ENCODE assay signal across 18 cellular contexts in the genomic region with DNA sequence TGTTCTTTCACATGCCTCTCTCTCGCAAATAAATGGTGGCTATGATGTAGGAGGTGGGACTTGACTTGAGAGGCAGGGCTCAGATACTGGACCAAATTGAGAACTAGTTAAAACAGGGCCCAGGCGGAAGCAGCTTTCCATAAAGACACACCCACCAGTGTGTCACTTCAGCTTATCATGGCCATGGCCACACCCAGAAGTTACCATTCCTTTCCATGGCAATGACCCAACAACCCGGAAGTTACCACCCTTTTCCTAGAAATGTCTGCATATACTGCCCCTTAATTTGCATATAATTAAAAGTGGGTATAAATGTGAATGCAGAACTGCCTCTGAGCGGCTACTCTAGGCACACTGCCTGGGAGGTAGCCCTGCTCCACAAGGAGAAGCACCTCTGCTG.
DNase-seq lines count a peak whose midpoint lies in the region; ATAC-seq and TF ChIP-seq lines count a peak whose summit lies in the region.
"Had no signal": no experiment of that assay in that cellular context is flagged by ENCODE, and none has a peak within 500 bp of the region (broad histone marks: within the 10 kb centered on the region; RNA-seq: fewer than 3 reads in every experiment).

No MANE protein-coding gene starts in this region.

- H3K9me2 ChIP-seq in GM23338 (ENCODE audit: insufficient read depth): no peaks in the 10 kb centered on the region; the same call in 1 of the 2 replicates
- no peaks in the 10 kb centered on the region for H3K9me2 ChIP-seq in hepatocyte (replicated peaks; ENCODE audit: insufficient read depth)
- H3K9me2 ChIP-seq in OCI-LY7 (ENCODE audit: insufficient read depth, low read length): no peaks in the 10 kb centered on the region

- CTCF ChIA-PET in OCI-LY7 (lab: Charles Lee; ENCODE audit: unreplicated experiment): no interaction called here

- H3K36me3 Mint-ChIP-seq in GM23338 (ENCODE audit: low read depth) (peaks cover 26% of the 10 kb centered on the region; the same call in 2 of the 3 replicates), glutamatergic neuron (ENCODE audit: unreplicated experiment) (no peaks in the 10 kb centered on the region)
- no peaks in the 10 kb centered on the region for H3K36me3 Mint-ChIP-seq in stimulated activated effector memory CD8-positive, alpha-beta T cell treated with anti-CD3 and anti-CD28 coated beads, Interleukin-12 subunit alpha, Interleukin-12 subunit beta, amount 100 ng/mL, for 72 hours

- no peaks in the 10 kb centered on the region for H3F3A ChIP-seq in GM23338 (replicated peaks; ENCODE audit: low read depth)

- H2AFZ ChIP-seq in GM23338 (no peak overlapping the region), hepatocyte (no peak overlapping the region), OCI-LY7 (ENCODE audit: low read length) (no peak overlapping the region)
- H2AFZ ChIP-seq: GM23248 had no signal

- H4K20me1 ChIP-seq in GM23338 (replicated peaks; ENCODE audit: insufficient read depth): no peaks in the 10 kb centered on the region
- no peaks in the 10 kb centered on the region for H4K20me1 ChIP-seq in hepatocyte (ENCODE audit: insufficient read depth, poor library complexity, severe bottlenecking)
- no peaks in the 10 kb centered on the region for H4K20me1 ChIP-seq in OCI-LY7 (ENCODE audit: insufficient read depth, low read length)

- intact Hi-C loops in OCI-LY7 (cut with micrococcal nuclease; ENCODE audit: unreplicated experiment): no loop called here

- TF ChIP-seq CTCF in GM23338 (conservative IDR thresholded peaks at IDR 0.05; ENCODE audit: low read depth in 2 of 2) (no peak), NB4 (IDR thresholded peaks at IDR 0.05; ENCODE audit: low read depth, low read length) (no peak), hepatocyte (IDR thresholded peaks at IDR 0.05; ENCODE audit: poor library complexity) (no peak), OCI-LY7 (conservative IDR thresholded peaks at IDR 0.05; ENCODE audit: low read length) (no peak), glutamatergic neuron (IDR thresholded peaks at IDR 0.05; ENCODE audit: partially characterized antibody, unreplicated experiment) (no peak)

- H3K27me3 Mint-ChIP-seq in GM23338 (ENCODE audit: insufficient read depth, low read depth, poor library complexity) (peaks cover 3% of the 10 kb centered on the region), glutamatergic neuron (ENCODE audit: unreplicated experiment) (no peaks in the 10 kb centered on the region)
- H3K27me3 Mint-ChIP-seq: CD4-positive, alpha-beta T cell had no signal

- H3K4me3 ChIP-seq in GM23338 (no peak overlapping the region), NB4 (ENCODE audit: low read depth, low read length) (no peak overlapping the region), hepatocyte (no peak overlapping the region), OCI-LY7 (ENCODE audit: low read depth, low read length, poor library complexity, severe bottlenecking) (no peak overlapping the region)
- H3K4me3 ChIP-seq: A549, GM23248 had no signal

- TF ChIP-seq POLR2A in NB4 (IDR thresholded peaks at IDR 0.05; ENCODE audit: extremely low read depth, insufficient read length): no peak

- H3K36me3 ChIP-seq in GM23338 (ENCODE audit: insufficient read depth) (no peaks in the 10 kb centered on the region), hepatocyte (replicated peaks; ENCODE audit: insufficient read depth, low read depth) (no peaks in the 10 kb centered on the region), OCI-LY7 (ENCODE audit: insufficient read depth, low read length) (no peaks in the 10 kb centered on the region)

- H3K4me3 Mint-ChIP-seq in GM23338: no peak overlapping the region
- H3K4me3 Mint-ChIP-seq in stimulated activated effector memory CD8-positive, alpha-beta T cell treated with anti-CD3 and anti-CD28 coated beads, Interleukin-12 subunit alpha, Interleukin-12 subunit beta, amount 100 ng/mL, for 72 hours: no peak overlapping the region
- no peak overlapping the region for H3K4me3 Mint-ChIP-seq in glutamatergic neuron (ENCODE audit: unreplicated experiment)
- H3K4me3 Mint-ChIP-seq: CD4-positive, alpha-beta T cell; HFFc6 had no signal

- H3K79me2 ChIP-seq in GM23338 (replicated peaks; ENCODE audit: insufficient read depth) (no peaks in the 10 kb centered on the region), hepatocyte (no peaks in the 10 kb centered on the region), OCI-LY7 (ENCODE audit: insufficient read depth, low read depth, low read length) (no peaks in the 10 kb centered on the region)

- BruUV-seq in OCI-LY7 (replicated peaks; lab: Mats Ljungman, UMichigan): no TSS peak

- no peak for ATAC-seq in GM23338
- ATAC-seq in stimulated activated effector memory CD8-positive, alpha-beta T cell treated with anti-CD3 and anti-CD28 coated beads, Interleukin-12 subunit alpha, Interleukin-12 subunit beta, amount 100 ng/mL, for 72 hours: peak; percentile 32
- ATAC-seq: A549, HCT116, HepG2 had no signal

- no peaks in the 10 kb centered on the region for H3K4me1 Mint-ChIP-seq in GM23338
- H3K4me1 Mint-ChIP-seq in stimulated activated effector memory CD8-positive, alpha-beta T cell treated with anti-CD3 and anti-CD28 coated beads, Interleukin-12 subunit alpha, Interleukin-12 subunit beta, amount 100 ng/mL, for 72 hours: no peaks in the 10 kb centered on the region
- no peaks in the 10 kb centered on the region for H3K4me1 Mint-ChIP-seq in glutamatergic neuron (ENCODE audit: low read depth, unreplicated experiment)

- H3K9me3 Mint-ChIP-seq in GM23338 (peaks cover 90% of the 10 kb centered on the region), glutamatergic neuron (ENCODE audit: unreplicated experiment) (no peaks in the 10 kb centered on the region)
- peaks cover 10% of the 10 kb centered on the region for H3K9me3 Mint-ChIP-seq in stimulated activated effector memory CD8-positive, alpha-beta T cell treated with anti-CD3 and anti-CD28 coated beads, Interleukin-12 subunit alpha, Interleukin-12 subunit beta, amount 100 ng/mL, for 72 hours

- DNase-seq in GM23338 (ENCODE audit: low spot score) (peak; percentile 1), NB4 (ENCODE audit: low read depth) (peak; percentile 1), hepatocyte (ENCODE audit: low spot score) (peak; percentile 8), OCI-LY7 (ENCODE audit: low spot score) (no peak), glutamatergic neuron (no peak), NCI-H2029 (lab: John Stamatoyannopoulos, UW) (no peak)
- DNase-seq in stimulated activated effector memory CD8-positive, alpha-beta T cell treated with anti-CD3 and anti-CD28 coated beads, Interleukin-12 subunit alpha, Interleukin-12 subunit beta, amount 100 ng/mL, for 72 hours (ENCODE audit: low spot score in 2 of 2): no peak
- DNase-seq: AML-193; Caco-2; CD4-positive, alpha-beta T cell; GM23248; H7; HFFc6 had no signal

- WGBS in hepatocyte (ENCODE audit: low lambda C conversion rate, missing lambda C conversion rate): 94% methylated on average over 4 of the region's 4 CpGs

- POLR2A ChIA-PET in OCI-LY7 (lab: Charles Lee): interaction anchor here (0.7 kb wide), 1 partner anchor 15 kb away, joined by 3 read pairs; no protein-coding TSS in a partner anchor

- no peak overlapping the region for H3K4me2 ChIP-seq in GM23338
- no peak overlapping the region for H3K4me2 ChIP-seq in hepatocyte
- no peak overlapping the region for H3K4me2 ChIP-seq in OCI-LY7 (ENCODE audit: low read length)
- H3K4me2 ChIP-seq: A549 had no signal

- H3K27me3 ChIP-seq in GM23338 (ENCODE audit: insufficient read depth): no peaks in the 10 kb centered on the region
- H3K27me3 ChIP-seq in hepatocyte: no peaks in the 10 kb centered on the region

- no peaks in the 10 kb centered on the region for H3K4me1 ChIP-seq in GM23338 (ENCODE audit: insufficient read depth)
- H3K4me1 ChIP-seq in hepatocyte (ENCODE audit: insufficient read depth): no peaks in the 10 kb centered on the region
- H3K4me1 ChIP-seq in OCI-LY7 (ENCODE audit: insufficient read depth, low read length, poor library complexity, severe bottlenecking): no peaks in the 10 kb centered on the region
- H3K4me1 ChIP-seq: A549, Caco-2 had no signal

- H3K27ac ChIP-seq in GM23338 (ENCODE audit: low read depth) (no peak overlapping the region), hepatocyte (no peak overlapping the region), OCI-LY7 (ENCODE audit: low read depth, low read length, poor library complexity, severe bottlenecking) (no peak overlapping the region)
- H3K27ac ChIP-seq: 22Rv1, A549, C4-2B, GM23248 had no signal

- H3K27ac Mint-ChIP-seq in GM23338: no peak overlapping the region
- H3K27ac Mint-ChIP-seq in stimulated activated effector memory CD8-positive, alpha-beta T cell treated with anti-CD3 and anti-CD28 coated beads, Interleukin-12 subunit alpha, Interleukin-12 subunit beta, amount 100 ng/mL, for 72 hours: no peak overlapping the region
- no peak overlapping the region for H3K27ac Mint-ChIP-seq in glutamatergic neuron (ENCODE audit: unreplicated experiment)
- H3K27ac Mint-ChIP-seq: CD4-positive, alpha-beta T cell; HFFc6 had no signal

- H3K9me3 ChIP-seq in hepatocyte (ENCODE audit: low read depth) (no peaks in the 10 kb centered on the region), OCI-LY7 (ENCODE audit: low read length) (no peaks in the 10 kb centered on the region)
- H3K9me3 ChIP-seq: A549, Caco-2 had no signal

TF ChIP-seq in GM23338, 12 proteins besides CTCF, POLR2A, EP300 and RAD21 (continues in another document):
- TF ChIP-seq, protein P1, sequence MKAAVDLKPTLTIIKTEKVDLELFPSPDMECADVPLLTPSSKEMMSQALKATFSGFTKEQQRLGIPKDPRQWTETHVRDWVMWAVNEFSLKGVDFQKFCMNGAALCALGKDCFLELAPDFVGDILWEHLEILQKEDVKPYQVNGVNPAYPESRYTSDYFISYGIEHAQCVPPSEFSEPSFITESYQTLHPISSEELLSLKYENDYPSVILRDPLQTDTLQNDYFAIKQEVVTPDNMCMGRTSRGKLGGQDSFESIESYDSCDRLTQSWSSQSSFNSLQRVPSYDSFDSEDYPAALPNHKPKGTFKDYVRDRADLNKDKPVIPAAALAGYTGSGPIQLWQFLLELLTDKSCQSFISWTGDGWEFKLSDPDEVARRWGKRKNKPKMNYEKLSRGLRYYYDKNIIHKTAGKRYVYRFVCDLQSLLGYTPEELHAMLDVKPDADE (IDR thresholded peaks at IDR 0.05): no peak
- TF ChIP-seq JUNB (IDR thresholded peaks at IDR 0.05; ENCODE audit: unreplicated experiment): no peak

Comparison
In these comparisons a context has a peak if more than half of its experiments do, and no peak if none do; other contexts are left out.
1. DNase-seq: peak in GM23338 (single experiment), NB4 (single experiment) and hepatocyte (single experiment); none in stimulated activated effector memory CD8-positive, alpha-beta T cell treated with anti-CD3 and anti-CD28 coated beads, Interleukin-12 subunit alpha, Interleukin-12 subunit beta, amount 100 ng/mL, for 72 hours (0 of 2), OCI-LY7 (single experiment), glutamatergic neuron (single experiment) and NCI-H2029 (single experiment).